ENCODE assay signal across 9 cellular contexts in genomic region chr3:18223591-18224338, GRCh38.
DNase-seq lines count a peak whose midpoint lies in the region; ATAC-seq, FAIRE-seq and TF ChIP-seq lines count a peak whose summit lies in the region.
"Had no signal": no experiment of that assay in that cellular context is flagged by ENCODE, and none has a peak within 500 bp of the region (broad histone marks: within the 10 kb centered on the region; RNA-seq: fewer than 3 reads in every experiment).

No MANE protein-coding gene starts in this region.

- 0 out of 2 replicates have a peak, but pooled peaks have one; percentile 12 for TF ChIP-seq RAD21 in GM12878 (IDR thresholded peaks at IDR 0.05; ENCODE audit: insufficient read depth, low read depth, low read length)

- H3K4me1 ChIP-seq in GM12878 (ENCODE audit: control insufficient read depth, insufficient read depth, low read length): peaks cover 15% of the 10 kb centered on the region
- H3K4me1 ChIP-seq in gastrocnemius medialis: no peaks in the 10 kb centered on the region

- whole genome bisulfite sequencing in GM12878 (ENCODE audit: insufficient coverage, insufficient replicate concordance, low lambda C conversion rate, missing lambda C conversion rate): 0% methylated on average over 6 of the region's 6 CpGs

- ATAC-seq in GM21390 (IDR thresholded peaks at IDR 0.05; ENCODE audit: unreplicated experiment) (peak; percentile 98), HG03460 (IDR thresholded peaks at IDR 0.05; ENCODE audit: unreplicated experiment) (peak; percentile 98), GM12878 (peak; percentile 98), gastrocnemius medialis (no peak)

- no peak for TF ChIP-seq POLR2A in GM12878 (IDR thresholded peaks at IDR 0.05; ENCODE audit: low read depth, low read length)
- TF ChIP-seq POLR2A in gastrocnemius medialis (IDR thresholded peaks at IDR 0.05): no peak

- in situ Hi-C loops in GM13976 (cut with MboI; ENCODE audit: low sequenced_read_pairs, unreplicated experiment) (no loop called here), GM12878 (cut with MboI) (no loop called here), gastrocnemius medialis (cut with MboI; ENCODE audit: low sequenced_read_pairs in 4 of 4) (no loop called here)

- TF ChIP-seq EP300 in GM12878 (IDR thresholded peaks at IDR 0.05; ENCODE audit: borderline replicate concordance in 1 of 2, control insufficient read depth in 1 of 2, low read depth in 2 of 2, low read length in 2 of 2): peak in 1 of 2 experiments; percentile 76; a peak in 2 of 4 replicates

- no peak overlapping the region for H3K9ac ChIP-seq in GM12878 (ENCODE audit: control insufficient read depth, insufficient read depth, low read length)

- peak; percentile 38 for DNase-seq in GM13976 (ENCODE audit: low spot score)
- DNase-seq in GM12878 (ENCODE audit: low read depth, low spot score): peak; percentile 55
- DNase-seq in AG20443 (ENCODE audit: low spot score): no peak
- no peak for DNase-seq in gastrocnemius medialis
- no peak for DNase-seq in NCI-H146 (lab: John Stamatoyannopoulos, UW)
- DNase-seq in iPS-NIHi7 (ENCODE audit: extremely low spot score): no peak

- no peaks in the 10 kb centered on the region for H3K79me2 ChIP-seq in GM12878 (ENCODE audit: control insufficient read depth, insufficient read depth, low read length)

- H3K27ac ChIP-seq in GM12878 (ENCODE audit: control insufficient read depth, insufficient read depth) (peak overlapping the region; percentile 40), gastrocnemius medialis (no peak overlapping the region)

- H3K4me3 ChIP-seq in GM12878 (0 out of 2 replicates have a peak overlapping the region, but pooled peaks have one; percentile 38), gastrocnemius medialis (no peak overlapping the region)

- H3K9me3 ChIP-seq in GM12878 (replicated peaks; ENCODE audit: control insufficient read depth, insufficient read depth, low read length) (no peaks in the 10 kb centered on the region), gastrocnemius medialis (no peaks in the 10 kb centered on the region)

- SMC1A ChIA-PET in GM12878 (lab: Charles Lee; ENCODE audit: uncharacterized antibody, unreplicated experiment): interaction anchor here (0.5 to 1.3 kb wide), 4 partner anchors 9 to 101 kb away, joined by 3 to 4 read pairs (median 3); no protein-coding TSS in a partner anchor

- H4K20me1 ChIP-seq in GM12878 (ENCODE audit: control insufficient read depth, insufficient read depth): no peaks in the 10 kb centered on the region

- peak overlapping the region; percentile 82 for H3K4me2 ChIP-seq in GM12878 (ENCODE audit: control insufficient read depth, insufficient read depth)

- no peaks in the 10 kb centered on the region for H3K36me3 ChIP-seq in GM12878 (ENCODE audit: control insufficient read depth in 2 of 2, insufficient read depth in 2 of 2, low read length in 1 of 2)
- no peaks in the 10 kb centered on the region for H3K36me3 ChIP-seq in gastrocnemius medialis

- no TSS peak for BruUV-seq in GM12878 (replicated peaks; lab: Mats Ljungman, UMichigan)

- TF ChIP-seq CTCF in GM13976 (IDR thresholded peaks at IDR 0.05; ENCODE audit: borderline replicate concordance, control extremely low read depth, extremely low read depth, insufficient read depth, missing control alignments): no peak
- TF ChIP-seq CTCF in GM12878 (IDR thresholded peaks at IDR 0.05 in 2 of 3, conservative IDR thresholded peaks at IDR 0.05 in 1 of 3; ENCODE audit: control insufficient read depth in 2 of 3, extremely low read depth in 1 of 3, insufficient read depth in 1 of 3, low read depth in 3 of 3, low read length in 3 of 3): no peak
- TF ChIP-seq CTCF in gastrocnemius medialis (IDR thresholded peaks at IDR 0.05 in 4 of 5, conservative IDR thresholded peaks at IDR 0.05 in 1 of 5): no peak

- H3K27me3 ChIP-seq in GM12878 (replicated peaks in 1 of 2; ENCODE audit: control insufficient read depth in 2 of 2, insufficient read depth in 2 of 2, low read length in 1 of 2) (no peaks in the 10 kb centered on the region), gastrocnemius medialis (no peaks in the 10 kb centered on the region)

- CTCF ChIA-PET in GM12878 (lab: Yijun Ruan, JAX): interaction anchor here (0.6 kb wide), 1 partner anchor 418 kb away, joined by 3 read pairs; no protein-coding TSS in a partner anchor

- RAD21 ChIA-PET in GM12878 (lab: Charles Lee; ENCODE audit: unreplicated experiment): interaction anchor here (1.0 to 1.2 kb wide), 2 partner anchors 70 to 329 kb away, joined by 3 to 4 read pairs; no protein-coding TSS in a partner anchor

- POLR2A ChIA-PET in GM12878 (lab: Charles Lee): interaction anchor here (1.0 kb wide), 1 partner anchor 13 kb away, joined by 4 read pairs; no protein-coding TSS in a partner anchor

- peak overlapping the region; percentile 30 for H2AFZ ChIP-seq in GM12878 (ENCODE audit: control insufficient read depth, low read depth, low read length)

- intact Hi-C loops in GM12878 (cut with micrococcal nuclease; ENCODE audit: unreplicated experiment) (no loop called here), gastrocnemius medialis (cut with DNase I; ENCODE audit: low total_unique reads) (no loop called here)

- FAIRE-seq in GM12878 (lab: Jason Lieb, UNC): peak; percentile 47
- FAIRE-seq: endometrium had no signal

TF ChIP-seq in GM12878, 131 proteins besides CTCF, POLR2A, EP300 and RAD21 (continues in another document):
- TF ChIP-seq JUNB (IDR thresholded peaks at IDR 0.05): no peak
- no peak for TF ChIP-seq BACH1 (IDR thresholded peaks at IDR 0.05; ENCODE audit: borderline replicate concordance)
- TF ChIP-seq MEF2B (IDR thresholded peaks at IDR 0.05; ENCODE audit: partially characterized antibody, poor library complexity, severe bottlenecking): peak; percentile 90
- no peak for TF ChIP-seq HDAC6 (IDR thresholded peaks at IDR 0.05; ENCODE audit: unreplicated experiment)
- 0 out of 2 replicates have a peak, but pooled peaks have one; percentile 25 for TF ChIP-seq BCL11A (IDR thresholded peaks at IDR 0.05; ENCODE audit: low read depth, low read length)
- TF ChIP-seq PML (IDR thresholded peaks at IDR 0.05; ENCODE audit: low read length): peak; percentile 53; the same call in 1 of the 2 replicates
- peak; percentile 95 for TF ChIP-seq SPI1 (IDR thresholded peaks at IDR 0.05; ENCODE audit: borderline replicate concordance, insufficient read depth, low read depth, low read length)
- no peak for TF ChIP-seq STAT3 (IDR thresholded peaks at IDR 0.05; ENCODE audit: low read depth, low read length)
- TF ChIP-seq PKNOX1 (IDR thresholded peaks at IDR 0.05): 0 out of 2 replicates have a peak, but pooled peaks have one; percentile 8
- TF ChIP-seq IKZF2 (IDR thresholded peaks at IDR 0.05): peak; percentile 85 to 87
- TF ChIP-seq MYC (IDR thresholded peaks at IDR 0.05; ENCODE audit: insufficient read depth, insufficient read length, insufficient replicate concordance, low read length, severe bottlenecking): no peak
- TF ChIP-seq, protein P1, sequence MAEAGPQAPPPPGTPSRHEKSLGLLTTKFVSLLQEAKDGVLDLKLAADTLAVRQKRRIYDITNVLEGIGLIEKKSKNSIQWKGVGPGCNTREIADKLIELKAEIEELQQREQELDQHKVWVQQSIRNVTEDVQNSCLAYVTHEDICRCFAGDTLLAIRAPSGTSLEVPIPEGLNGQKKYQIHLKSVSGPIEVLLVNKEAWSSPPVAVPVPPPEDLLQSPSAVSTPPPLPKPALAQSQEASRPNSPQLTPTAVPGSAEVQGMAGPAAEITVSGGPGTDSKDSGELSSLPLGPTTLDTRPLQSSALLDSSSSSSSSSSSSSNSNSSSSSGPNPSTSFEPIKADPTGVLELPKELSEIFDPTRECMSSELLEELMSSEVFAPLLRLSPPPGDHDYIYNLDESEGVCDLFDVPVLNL (IDR thresholded peaks at IDR 0.05; ENCODE audit: low read depth, low read length): no peak
- TF ChIP-seq TARDBP (IDR thresholded peaks at IDR 0.05; ENCODE audit: borderline replicate concordance): no peak
- no peak for TF ChIP-seq SMARCA5 (IDR thresholded peaks at IDR 0.05)
- peak; percentile 75; the same call in 1 of the 2 replicates for TF ChIP-seq IRF4 (IDR thresholded peaks at IDR 0.05; ENCODE audit: low read depth, low read length)
- TF ChIP-seq CHD1 (IDR thresholded peaks at IDR 0.05; ENCODE audit: low read depth, low read length): no peak
- TF ChIP-seq EZH2 (IDR thresholded peaks at IDR 0.05; ENCODE audit: borderline replicate concordance, control insufficient read depth, low read depth, low read length): no peak
- TF ChIP-seq ZBED1 (IDR thresholded peaks at IDR 0.05; ENCODE audit: borderline replicate concordance): no peak
- peak in 1 of 2 experiments; percentile 85; a peak in 2 of 4 replicates for TF ChIP-seq ETV6 (conservative IDR thresholded peaks at IDR 0.05 in 1 of 2, IDR thresholded peaks at IDR 0.05 in 1 of 2; ENCODE audit: borderline replicate concordance in 1 of 2, low read depth in 1 of 2)
- peak; percentile 79; the same call in 1 of the 2 replicates for TF ChIP-seq RCOR1 (conservative IDR thresholded peaks at IDR 0.05; ENCODE audit: low read depth, low read length)
- peak; percentile 28; the same call in 1 of the 2 replicates for TF ChIP-seq CBX5 (IDR thresholded peaks at IDR 0.05; ENCODE audit: low read depth)
- TF ChIP-seq EED (IDR thresholded peaks at IDR 0.05; ENCODE audit: low read depth): peak; percentile 74
- TF ChIP-seq FOXM1 (IDR thresholded peaks at IDR 0.05; ENCODE audit: low read depth, low read length): 0 out of 2 replicates have a peak, but pooled peaks have one; percentile 29
- peak; percentile 51; the same call in 1 of the 2 replicates for TF ChIP-seq TCF12 (IDR thresholded peaks at IDR 0.05; ENCODE audit: low read depth, low read length)
- peak; percentile 53; the same call in 1 of the 2 replicates for TF ChIP-seq RUNX3 (IDR thresholded peaks at IDR 0.05; ENCODE audit: low read length)
- peak; percentile 69; the same call in 1 of the 2 replicates for TF ChIP-seq MTA3 (IDR thresholded peaks at IDR 0.05; ENCODE audit: borderline replicate concordance, low read length)
- TF ChIP-seq IKZF1 (conservative IDR thresholded peaks at IDR 0.05): peak; percentile 85
- TF ChIP-seq YY1 (IDR thresholded peaks at IDR 0.05; ENCODE audit: low read depth, low read length): no peak

Comparison
In these comparisons a context has a peak if more than half of its experiments do, and no peak if none do; other contexts are left out.
1. DNase-seq: peak in GM13976 (single experiment) and GM12878 (single experiment); none in AG20443 (single experiment), gastrocnemius medialis (0 of 2), NCI-H146 (single experiment) and iPS-NIHi7 (single experiment).
2. ATAC-seq: peak in GM21390 (single experiment), HG03460 (single experiment) and GM12878 (single experiment); none in gastrocnemius medialis (0 of 2).